Comparison of ENCODE assay signal across 36 cellular contexts in the genomic region with DNA sequence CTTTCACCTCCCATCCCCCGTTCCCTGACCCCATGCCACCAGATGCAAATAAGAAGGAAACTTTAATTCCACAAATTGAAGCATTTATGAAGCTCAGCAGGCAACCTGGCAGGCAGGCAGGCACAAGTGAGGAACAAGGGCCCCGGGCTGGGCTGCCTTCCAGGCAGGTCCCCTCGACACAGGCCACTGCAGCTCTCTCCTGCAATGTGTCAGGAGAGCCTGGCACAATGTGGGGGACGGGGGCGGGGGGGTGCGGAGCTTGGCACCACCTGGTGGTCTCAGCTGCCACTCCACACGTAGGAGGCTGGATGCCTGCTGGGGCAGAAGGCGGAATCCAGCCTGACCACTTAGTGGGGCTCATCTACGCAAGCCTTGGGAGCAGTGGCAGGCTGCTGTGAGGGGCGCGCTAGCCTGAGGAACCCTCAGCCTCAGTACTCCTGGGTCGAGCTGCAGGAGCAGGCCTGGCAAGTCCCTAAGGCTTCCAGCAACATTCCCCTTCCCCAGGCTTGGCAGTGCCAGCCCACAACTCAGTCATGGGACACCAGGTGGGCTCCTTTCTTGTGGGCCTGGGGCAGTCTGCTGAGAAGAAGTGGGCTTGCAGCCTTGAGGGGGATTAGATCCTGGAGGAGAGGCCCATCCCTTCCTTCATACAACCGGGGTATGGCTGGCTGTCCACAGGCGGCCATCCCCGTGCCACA. TPM values are rescaled to one million over a fixed set of nuclear protein-coding genes. Genes with fewer than 3 reads are reported as not detected.
DNase-seq lines count a peak whose midpoint lies in the region; ATAC-seq lines count a peak whose summit lies in the region.
"Had no signal": no experiment of that assay in that cellular context is flagged by ENCODE, and none has a peak within 500 bp of the region (broad histone marks: within the 10 kb centered on the region; RNA-seq: fewer than 3 reads in every experiment).

No MANE protein-coding gene starts in this region.

- DNase-seq in activated CD8-positive, alpha-beta memory T cell treated with anti-CD3 and anti-CD28 coated beads, Interleukin-2, amount 10 ng/mL, durations not matched to agents 7 days and 5 days: peak; percentile 18
- no peak for DNase-seq in activated CD8-positive, alpha-beta memory T cell treated with anti-CD3 and anti-CD28 coated beads, Interleukin-2, amount 50 U/mL, for 4 hours
- DNase-seq in NCI-H1694 treated with DMSO at 0.1 percent for 48 hours (lab: John Stamatoyannopoulos, UW): peak; percentile 12
- peak; percentile 37 for DNase-seq in islet precursor cell
- no peak for DNase-seq in COLO668 (lab: John Stamatoyannopoulos, UW; ENCODE audit: unreplicated experiment)
- DNase-seq in GM19240 (ENCODE audit: insufficient read length, low spot score): no peak
- DNase-seq in 8988T: no peak
- DNase-seq in activated T-cell treated with anti-CD3 and anti-CD28 coated beads for 4 hours: no peak
- DNase-seq: ACHN; activated CD4-positive, alpha-beta T cell treated with anti-CD3 and anti-CD28 coated beads for 4 hours; activated CD8-positive, alpha-beta T cell treated with anti-CD3 and anti-CD28 coated beads, Interleukin-2, amount 10 ng/mL, durations not matched to agents 7 days and 5 days; activated gamma-delta T cell; activated naive CD8-positive, alpha-beta T cell treated with anti-CD3 and anti-CD28 coated beads, Interleukin-2, amount 10 ng/mL, durations not matched to agents 7 days and 5 days; activated T-cell treated with anti-CD3 and anti-CD28 coated beads, Interleukin-2, amount 50 U/mL, for 24 hours; aorta; colonic mucosa; effector memory CD4-positive, alpha-beta T cell; GDM1; GM23248; hippocampal formation; KBM-7; left cardiac atrium; naive thymus-derived CD8-positive, alpha-beta T cell; NCI-H1105 treated with DMSO at 0.1 percent for 48 hours; NCI-H2029 treated with DMSO at 0.1 percent for 48 hours; NCI-H2227 treated with DMSO at 0.1 percent for 48 hours; NCI-H748 treated with DMSO at 0.1 percent for 48 hours; small intestine; stimulated activated naive CD8-positive, alpha-beta T cell treated with anti-CD3 and anti-CD28 coated beads, Interleukin-15, Interleukin-2, amounts not matched to agents 100 U/mL and 50 U/mL, for 24 hours; T1000 had no signal

- no peaks in the 10 kb centered on the region for H3K4me1 Mint-ChIP-seq in activated CD8-positive, alpha-beta memory T cell treated with anti-CD3 and anti-CD28 coated beads, Interleukin-2, amount 10 ng/mL, durations not matched to agents 7 days and 5 days
- H3K4me1 Mint-ChIP-seq: activated naive CD8-positive, alpha-beta T cell treated with anti-CD3 and anti-CD28 coated beads, Interleukin-2, amount 10 ng/mL, durations not matched to agents 7 days and 5 days; B cell had no signal

- no peak overlapping the region for H3K27ac Mint-ChIP-seq in activated CD8-positive, alpha-beta memory T cell treated with anti-CD3 and anti-CD28 coated beads, Interleukin-2, amount 10 ng/mL, durations not matched to agents 7 days and 5 days
- H3K27ac Mint-ChIP-seq: activated CD8-positive, alpha-beta T cell treated with anti-CD3 and anti-CD28 coated beads, Interleukin-2, amount 10 ng/mL, durations not matched to agents 7 days and 5 days; activated naive CD8-positive, alpha-beta T cell treated with anti-CD3 and anti-CD28 coated beads, Interleukin-2, amount 10 ng/mL, durations not matched to agents 7 days and 5 days; activated T-cell treated with anti-CD3 and anti-CD28 coated beads, Interleukin-2, amount 50 U/mL, for 24 hours; B cell; naive thymus-derived CD8-positive, alpha-beta T cell had no signal

- no peaks in the 10 kb centered on the region for H3K36me3 Mint-ChIP-seq in activated CD8-positive, alpha-beta memory T cell treated with anti-CD3 and anti-CD28 coated beads, Interleukin-2, amount 10 ng/mL, durations not matched to agents 7 days and 5 days
- H3K36me3 Mint-ChIP-seq: activated naive CD8-positive, alpha-beta T cell treated with anti-CD3 and anti-CD28 coated beads, Interleukin-2, amount 10 ng/mL, durations not matched to agents 7 days and 5 days; naive thymus-derived CD8-positive, alpha-beta T cell had no signal

- H3K9me3 Mint-ChIP-seq in activated CD8-positive, alpha-beta memory T cell treated with anti-CD3 and anti-CD28 coated beads, Interleukin-2, amount 10 ng/mL, durations not matched to agents 7 days and 5 days (ENCODE audit: low read depth): no peaks in the 10 kb centered on the region
- H3K9me3 Mint-ChIP-seq: activated naive CD8-positive, alpha-beta T cell treated with anti-CD3 and anti-CD28 coated beads, Interleukin-2, amount 10 ng/mL, durations not matched to agents 7 days and 5 days; activated T-cell treated with anti-CD3 and anti-CD28 coated beads, Interleukin-2, amount 50 U/mL, for 24 hours; naive thymus-derived CD8-positive, alpha-beta T cell had no signal

- ATAC-seq in activated CD8-positive, alpha-beta memory T cell treated with anti-CD3 and anti-CD28 coated beads, Interleukin-2, amount 10 ng/mL, durations not matched to agents 7 days and 5 days: no peak
- ATAC-seq: activated CD8-positive, alpha-beta T cell treated with anti-CD3 and anti-CD28 coated beads, Interleukin-2, amount 10 ng/mL, durations not matched to agents 7 days and 5 days; left cardiac atrium; naive thymus-derived CD8-positive, alpha-beta T cell; stimulated activated naive CD8-positive, alpha-beta T cell treated with anti-CD3 and anti-CD28 coated beads, Interleukin-15, Interleukin-2, amounts not matched to agents 100 U/mL and 50 U/mL, for 24 hours had no signal

- CTCF ChIA-PET in activated CD8-positive, alpha-beta memory T cell treated with anti-CD3 and anti-CD28 coated beads, Interleukin-2, amount 10 ng/mL, durations not matched to agents 7 days and 5 days (lab: Charles Lee): interaction anchor here (1.3 to 2.4 kb wide), 2 partner anchors 13 to 193 kb away, joined by 4 to 7 read pairs; no protein-coding TSS in a partner anchor

- H3K27me3 Mint-ChIP-seq in activated CD8-positive, alpha-beta memory T cell treated with anti-CD3 and anti-CD28 coated beads, Interleukin-2, amount 10 ng/mL, durations not matched to agents 7 days and 5 days: no peaks in the 10 kb centered on the region
- H3K27me3 Mint-ChIP-seq: activated naive CD8-positive, alpha-beta T cell treated with anti-CD3 and anti-CD28 coated beads, Interleukin-2, amount 10 ng/mL, durations not matched to agents 7 days and 5 days; activated T-cell treated with anti-CD3 and anti-CD28 coated beads, Interleukin-2, amount 50 U/mL, for 24 hours; naive thymus-derived CD8-positive, alpha-beta T cell had no signal

- no peak overlapping the region for H3K4me3 Mint-ChIP-seq in activated CD8-positive, alpha-beta memory T cell treated with anti-CD3 and anti-CD28 coated beads, Interleukin-2, amount 10 ng/mL, durations not matched to agents 7 days and 5 days
- H3K4me3 Mint-ChIP-seq: activated CD8-positive, alpha-beta T cell treated with anti-CD3 and anti-CD28 coated beads, Interleukin-2, amount 10 ng/mL, durations not matched to agents 7 days and 5 days; activated naive CD8-positive, alpha-beta T cell treated with anti-CD3 and anti-CD28 coated beads, Interleukin-2, amount 10 ng/mL, durations not matched to agents 7 days and 5 days; activated T-cell treated with anti-CD3 and anti-CD28 coated beads, Interleukin-2, amount 50 U/mL, for 24 hours; B cell; naive thymus-derived CD8-positive, alpha-beta T cell had no signal

RNA-seq across cellular contexts. Expression of a gene that starts 50.2 kb away (rescaled TPM):
- not detected for total RNA-seq in activated CD8-positive, alpha-beta memory T cell treated with anti-CD3 and anti-CD28 coated beads, Interleukin-2, amount 10 ng/mL, durations not matched to agents 7 days and 5 days
- total RNA-seq: activated CD8-positive, alpha-beta T cell treated with anti-CD3 and anti-CD28 coated beads, Interleukin-2, amount 10 ng/mL, durations not matched to agents 7 days and 5 days; activated naive CD8-positive, alpha-beta T cell treated with anti-CD3 and anti-CD28 coated beads, Interleukin-2, amount 10 ng/mL, durations not matched to agents 7 days and 5 days; B cell; GM23248; lung microvascular endothelial cell; MCF 10A; naive thymus-derived CD8-positive, alpha-beta T cell; renal cortical epithelial cell; RPMI7951; SK-MEL-5 had no signal

Comparison
In these comparisons a context has a peak if more than half of its experiments do, and no peak if none do; other contexts are left out.
1. DNase-seq: peak in activated CD8-positive, alpha-beta memory T cell treated with anti-CD3 and anti-CD28 coated beads, Interleukin-2, amount 10 ng/mL, durations not matched to agents 7 days and 5 days (single experiment), NCI-H1694 treated with DMSO at 0.1 percent for 48 hours (single experiment) and islet precursor cell (single experiment); none in activated CD8-positive, alpha-beta memory T cell treated with anti-CD3 and anti-CD28 coated beads, Interleukin-2, amount 50 U/mL, for 4 hours (single experiment), COLO668 (single experiment), GM19240 (single experiment), 8988T (single experiment) and activated T-cell treated with anti-CD3 and anti-CD28 coated beads for 4 hours (single experiment).